ENCODE assay signal across 15 cellular contexts in genomic region chrX:40066700-40067099, GRCh38. TPM values are rescaled to one million over a fixed set of nuclear protein-coding genes. Genes with fewer than 3 reads are reported as not detected.
DNase-seq lines count a peak whose midpoint lies in the region; ATAC-seq, FAIRE-seq and TF ChIP-seq lines count a peak whose summit lies in the region.
"Had no signal": no experiment of that assay in that cellular context is flagged by ENCODE, and none has a peak within 500 bp of the region (broad histone marks: within the 10 kb centered on the region; RNA-seq: fewer than 3 reads in every experiment).

No MANE protein-coding gene starts in this region.

- ATAC-seq in activated naive CD8-positive, alpha-beta T cell treated with anti-CD3 and anti-CD28 coated beads, Interleukin-2, amount 10 ng/mL, durations not matched to agents 7 days and 5 days (ENCODE audit: low read depth) = no peak
- no peak for ATAC-seq in stimulated activated effector memory CD8-positive, alpha-beta T cell treated with anti-CD3 and anti-CD28 coated beads, Interleukin-12 subunit alpha, Interleukin-12 subunit beta, amount 100 ng/mL, for 72 hours
- ATAC-seq in HG02623 (IDR thresholded peaks at IDR 0.05; ENCODE audit: unreplicated experiment) (no peak), right cardiac atrium (no peak)

- peak overlapping the region; percentile 19 for H3K27ac Mint-ChIP-seq in activated CD4-positive, alpha-beta T cell treated with anti-CD3 and anti-CD28 coated beads, Interleukin-2, amount 10 ng/mL, durations not matched to agents 7 days and 5 days
- H3K27ac Mint-ChIP-seq in activated naive CD8-positive, alpha-beta T cell treated with anti-CD3 and anti-CD28 coated beads, Interleukin-2, amount 10 ng/mL, durations not matched to agents 7 days and 5 days = peak overlapping the region; percentile 94
- H3K27ac Mint-ChIP-seq in activated naive CD8-positive, alpha-beta T cell treated with anti-CD3 and anti-CD28 coated beads for 36 hours = no peak overlapping the region
- H3K27ac Mint-ChIP-seq in astrocyte (ENCODE audit: unreplicated experiment) = no peak overlapping the region
- peak overlapping the region; percentile 5 for H3K27ac Mint-ChIP-seq in stimulated activated effector memory CD8-positive, alpha-beta T cell treated with anti-CD3 and anti-CD28 coated beads, Interleukin-12 subunit alpha, Interleukin-12 subunit beta, amount 100 ng/mL, for 72 hours

- no peaks in the 10 kb centered on the region for H3K9me3 Mint-ChIP-seq in activated CD4-positive, alpha-beta T cell treated with anti-CD3 and anti-CD28 coated beads, Interleukin-2, amount 10 ng/mL, durations not matched to agents 7 days and 5 days
- H3K9me3 Mint-ChIP-seq in activated naive CD8-positive, alpha-beta T cell treated with anti-CD3 and anti-CD28 coated beads, Interleukin-2, amount 10 ng/mL, durations not matched to agents 7 days and 5 days = no peaks in the 10 kb centered on the region
- H3K9me3 Mint-ChIP-seq in activated naive CD8-positive, alpha-beta T cell treated with anti-CD3 and anti-CD28 coated beads for 36 hours = no peaks in the 10 kb centered on the region
- H3K9me3 Mint-ChIP-seq in astrocyte (ENCODE audit: unreplicated experiment) = no peaks in the 10 kb centered on the region
- no peaks in the 10 kb centered on the region for H3K9me3 Mint-ChIP-seq in stimulated activated effector memory CD8-positive, alpha-beta T cell treated with anti-CD3 and anti-CD28 coated beads, Interleukin-12 subunit alpha, Interleukin-12 subunit beta, amount 100 ng/mL, for 72 hours

- 64% methylated on average over 3 of the region's 3 CpGs for WGBS in right cardiac atrium

- H3K4me1 ChIP-seq in astrocyte (ENCODE audit: insufficient read depth, low read length) (no peaks in the 10 kb centered on the region), right cardiac atrium (ENCODE audit: control insufficient read depth, insufficient read depth, low read length) (no peaks in the 10 kb centered on the region)
- H3K4me1 ChIP-seq: Caco-2 had no signal

- no peaks in the 10 kb centered on the region for H3K27me3 Mint-ChIP-seq in activated CD4-positive, alpha-beta T cell treated with anti-CD3 and anti-CD28 coated beads, Interleukin-2, amount 10 ng/mL, durations not matched to agents 7 days and 5 days
- H3K27me3 Mint-ChIP-seq in activated naive CD8-positive, alpha-beta T cell treated with anti-CD3 and anti-CD28 coated beads, Interleukin-2, amount 10 ng/mL, durations not matched to agents 7 days and 5 days = no peaks in the 10 kb centered on the region
- no peaks in the 10 kb centered on the region for H3K27me3 Mint-ChIP-seq in activated naive CD8-positive, alpha-beta T cell treated with anti-CD3 and anti-CD28 coated beads for 36 hours
- H3K27me3 Mint-ChIP-seq in astrocyte (ENCODE audit: low read depth, unreplicated experiment) = no peaks in the 10 kb centered on the region

- FAIRE-seq in astrocyte (lab: Jason Lieb, UNC) = peak; percentile 47

- no peak overlapping the region for H3K4me3 Mint-ChIP-seq in activated CD4-positive, alpha-beta T cell treated with anti-CD3 and anti-CD28 coated beads, Interleukin-2, amount 10 ng/mL, durations not matched to agents 7 days and 5 days
- peak overlapping the region; percentile 13 for H3K4me3 Mint-ChIP-seq in activated naive CD8-positive, alpha-beta T cell treated with anti-CD3 and anti-CD28 coated beads, Interleukin-2, amount 10 ng/mL, durations not matched to agents 7 days and 5 days
- H3K4me3 Mint-ChIP-seq in activated naive CD8-positive, alpha-beta T cell treated with anti-CD3 and anti-CD28 coated beads for 36 hours = no peak overlapping the region
- no peak overlapping the region for H3K4me3 Mint-ChIP-seq in astrocyte (ENCODE audit: unreplicated experiment)
- no peak overlapping the region for H3K4me3 Mint-ChIP-seq in stimulated activated effector memory CD8-positive, alpha-beta T cell treated with anti-CD3 and anti-CD28 coated beads, Interleukin-12 subunit alpha, Interleukin-12 subunit beta, amount 100 ng/mL, for 72 hours

- H2AFZ ChIP-seq in astrocyte (ENCODE audit: low read depth, low read length) = no peak overlapping the region

- H3K4me1 Mint-ChIP-seq in activated CD4-positive, alpha-beta T cell treated with anti-CD3 and anti-CD28 coated beads, Interleukin-2, amount 10 ng/mL, durations not matched to agents 7 days and 5 days = peaks cover 80% of the 10 kb centered on the region
- peaks cover 58% of the 10 kb centered on the region for H3K4me1 Mint-ChIP-seq in activated naive CD8-positive, alpha-beta T cell treated with anti-CD3 and anti-CD28 coated beads, Interleukin-2, amount 10 ng/mL, durations not matched to agents 7 days and 5 days
- H3K4me1 Mint-ChIP-seq in activated naive CD8-positive, alpha-beta T cell treated with anti-CD3 and anti-CD28 coated beads for 36 hours = peaks cover 53% of the 10 kb centered on the region
- H3K4me1 Mint-ChIP-seq in astrocyte (ENCODE audit: low read depth, unreplicated experiment) = no peaks in the 10 kb centered on the region
- peaks cover 54% of the 10 kb centered on the region for H3K4me1 Mint-ChIP-seq in stimulated activated effector memory CD8-positive, alpha-beta T cell treated with anti-CD3 and anti-CD28 coated beads, Interleukin-12 subunit alpha, Interleukin-12 subunit beta, amount 100 ng/mL, for 72 hours

- H3K27ac ChIP-seq in astrocyte (ENCODE audit: low read depth, low read length) (no peak overlapping the region), right cardiac atrium (ENCODE audit: low read length) (no peak overlapping the region)
- H3K27ac ChIP-seq: C4-2B had no signal

- H3K9me3 ChIP-seq in astrocyte (ENCODE audit: insufficient read depth, low read depth, low read length) = no peaks in the 10 kb centered on the region
- no peaks in the 10 kb centered on the region for H3K9me3 ChIP-seq in right cardiac atrium (ENCODE audit: control insufficient read depth, low read length)
- H3K9me3 ChIP-seq: Caco-2 had no signal

- peaks cover 6% of the 10 kb centered on the region for H3K36me3 ChIP-seq in astrocyte (ENCODE audit: insufficient read depth, low read length)

- H3K79me2 ChIP-seq in astrocyte (ENCODE audit: insufficient read depth, low read length) = no peaks in the 10 kb centered on the region

- no peak for DNase-seq in activated CD4-positive, alpha-beta T cell treated with anti-CD3 and anti-CD28 coated beads, Interleukin-2, amount 10 ng/mL, durations not matched to agents 7 days and 5 days
- no peak for DNase-seq in activated CD4-positive, alpha-beta T cell treated with anti-CD3 and anti-CD28 coated beads for 1 hour
- DNase-seq in activated naive CD8-positive, alpha-beta T cell treated with anti-CD3 and anti-CD28 coated beads, Interleukin-2, amount 10 ng/mL, durations not matched to agents 7 days and 5 days = no peak
- DNase-seq in activated naive CD8-positive, alpha-beta T cell treated with anti-CD3 and anti-CD28 coated beads for 36 hours = no peak
- no peak for DNase-seq in astrocyte (ENCODE audit: low read depth)
- no peak for DNase-seq in stimulated activated effector memory CD8-positive, alpha-beta T cell treated with anti-CD3 and anti-CD28 coated beads, Interleukin-12 subunit alpha, Interleukin-12 subunit beta, amount 100 ng/mL, for 72 hours (ENCODE audit: low spot score in 2 of 2)
- DNase-seq in right cardiac atrium = no peak
- DNase-seq: ACHN; Caco-2; CD8-positive, alpha-beta memory T cell; DMS53; GF-D8; HCEC 1CT had no signal

- CTCF ChIA-PET in activated CD4-positive, alpha-beta T cell treated with anti-CD3 and anti-CD28 coated beads, Interleukin-2, amount 10 ng/mL, durations not matched to agents 7 days and 5 days (lab: Charles Lee) = interaction anchor here (0.5 kb wide), 1 partner anchor 208 kb away, joined by 3 read pairs; no protein-coding TSS in a partner anchor

- TF ChIP-seq CTCF in astrocyte (IDR thresholded peaks at IDR 0.05; ENCODE audit: insufficient read depth, low read depth, low read length) = no peak

- H4K20me1 ChIP-seq in astrocyte (ENCODE audit: insufficient read depth, low read length) = peaks cover 19% of the 10 kb centered on the region

- H3K4me3 ChIP-seq in astrocyte (ENCODE audit: insufficient read depth, low read depth, low read length) (no peak overlapping the region), right cardiac atrium (ENCODE audit: low read length) (no peak overlapping the region)

- POLR2A ChIA-PET in activated CD4-positive, alpha-beta T cell treated with anti-CD3 and anti-CD28 coated beads, Interleukin-2, amount 10 ng/mL, durations not matched to agents 7 days and 5 days (lab: Charles Lee) = no interaction called here
- POLR2A ChIA-PET in activated naive CD8-positive, alpha-beta T cell treated with anti-CD3 and anti-CD28 coated beads, Interleukin-2, amount 10 ng/mL, durations not matched to agents 7 days and 5 days (lab: Charles Lee) = no interaction called here

- intact Hi-C loops in right cardiac atrium (cut with DNase I) = no loop called here

- no peak overlapping the region for H3K4me2 ChIP-seq in astrocyte (ENCODE audit: low read length)

- no peak overlapping the region for H3K9ac ChIP-seq in astrocyte (ENCODE audit: low read length)

- H3K27me3 ChIP-seq in astrocyte (ENCODE audit: insufficient read depth, low read length) = no peaks in the 10 kb centered on the region
- no peaks in the 10 kb centered on the region for H3K27me3 ChIP-seq in right cardiac atrium (ENCODE audit: control insufficient read depth, insufficient read depth)

- H3K36me3 Mint-ChIP-seq in activated CD4-positive, alpha-beta T cell treated with anti-CD3 and anti-CD28 coated beads, Interleukin-2, amount 10 ng/mL, durations not matched to agents 7 days and 5 days (ENCODE audit: low read depth) = peaks cover 71% of the 10 kb centered on the region
- peaks cover 33% of the 10 kb centered on the region for H3K36me3 Mint-ChIP-seq in activated naive CD8-positive, alpha-beta T cell treated with anti-CD3 and anti-CD28 coated beads, Interleukin-2, amount 10 ng/mL, durations not matched to agents 7 days and 5 days
- H3K36me3 Mint-ChIP-seq in activated naive CD8-positive, alpha-beta T cell treated with anti-CD3 and anti-CD28 coated beads for 36 hours = peaks cover 56% of the 10 kb centered on the region
- peaks cover 26% of the 10 kb centered on the region for H3K36me3 Mint-ChIP-seq in astrocyte (ENCODE audit: low read depth, unreplicated experiment)
- H3K36me3 Mint-ChIP-seq in stimulated activated effector memory CD8-positive, alpha-beta T cell treated with anti-CD3 and anti-CD28 coated beads, Interleukin-12 subunit alpha, Interleukin-12 subunit beta, amount 100 ng/mL, for 72 hours = peaks cover 100% of the 10 kb centered on the region

RNA-seq across cellular contexts. Expression of gene BCOR, which starts 31.1 kb away (rescaled TPM):
- total RNA-seq in activated CD4-positive, alpha-beta T cell treated with anti-CD3 and anti-CD28 coated beads, Interleukin-2, amount 10 ng/mL, durations not matched to agents 7 days and 5 days = 10 to 100 TPM; 53.1 to 54.9 TPM
- 10 to 100 TPM; 44.7 to 46.4 TPM for total RNA-seq in activated naive CD8-positive, alpha-beta T cell treated with anti-CD3 and anti-CD28 coated beads, Interleukin-2, amount 10 ng/mL, durations not matched to agents 7 days and 5 days
- total RNA-seq in activated naive CD8-positive, alpha-beta T cell treated with anti-CD3 and anti-CD28 coated beads for 36 hours = 10 to 100 TPM; 32.3 to 36.0 TPM
- total RNA-seq in astrocyte (9.0 TPM in 2 replicates), right cardiac atrium (10 to 100 TPM; 18.1 to 30.1 (median 20.5) TPM)
- 11.1 TPM for polyA plus RNA-seq in right cardiac atrium

Comparison
In these comparisons a context has a peak if more than half of its experiments do, and no peak if none do; other contexts are left out.
1. H3K27ac Mint-ChIP-seq: peak in activated CD4-positive, alpha-beta T cell treated with anti-CD3 and anti-CD28 coated beads, Interleukin-2, amount 10 ng/mL, durations not matched to agents 7 days and 5 days (single experiment), activated naive CD8-positive, alpha-beta T cell treated with anti-CD3 and anti-CD28 coated beads, Interleukin-2, amount 10 ng/mL, durations not matched to agents 7 days and 5 days (single experiment) and stimulated activated effector memory CD8-positive, alpha-beta T cell treated with anti-CD3 and anti-CD28 coated beads, Interleukin-12 subunit alpha, Interleukin-12 subunit beta, amount 100 ng/mL, for 72 hours (single experiment); none in activated naive CD8-positive, alpha-beta T cell treated with anti-CD3 and anti-CD28 coated beads for 36 hours (single experiment) and astrocyte (single experiment).